ENCODE assay signal across 8 cellular contexts in genomic region chr6:56840467-56841371, GRCh38.
DNase-seq lines count a peak whose midpoint lies in the region; ATAC-seq and TF ChIP-seq lines count a peak whose summit lies in the region.

No MANE protein-coding gene starts in this region.

- H3K4me3 ChIP-seq in Caco-2 (ENCODE audit: low read depth, low read length) (no peak overlapping the region), coronary artery (peak overlapping the region; percentile 97), muscle layer of colon (ENCODE audit: low read depth in 1 of 2, low read length in 2 of 2) (peak overlapping the region; percentile 7 to 98)

- no peaks in the 10 kb centered on the region for H3K9me3 ChIP-seq in Caco-2
- H3K9me3 ChIP-seq in muscle layer of colon (ENCODE audit: low read length), result no peaks in the 10 kb centered on the region

- H3K27me3 ChIP-seq in Caco-2 (replicated peaks; ENCODE audit: control insufficient read depth, insufficient read depth, low read length) (no peaks in the 10 kb centered on the region), muscle layer of colon (ENCODE audit: control insufficient read depth in 1 of 2, insufficient read depth in 2 of 2, low read length in 2 of 2) (no peaks in the 10 kb centered on the region)

- CTCF ChIA-PET in Caco-2 (lab: Charles Lee), result no interaction called here

- no TSS peak for BruUV-seq in Caco-2 (replicated peaks; lab: Mats Ljungman, UMichigan)

- H3K4me3 Mint-ChIP-seq in Caco-2 (ENCODE audit: unreplicated experiment), result peak overlapping the region; percentile 85

- no peaks in the 10 kb centered on the region for H3K9me3 Mint-ChIP-seq in Caco-2 (ENCODE audit: unreplicated experiment)

- H3K36me3 ChIP-seq in Caco-2 (ENCODE audit: control insufficient read depth, insufficient read depth, low read length), result no peaks in the 10 kb centered on the region
- H3K36me3 ChIP-seq in muscle layer of colon (ENCODE audit: insufficient read depth, low read length), result no peaks in the 10 kb centered on the region

- H3K27ac Mint-ChIP-seq in Caco-2 (ENCODE audit: unreplicated experiment), result no peak overlapping the region

- H3K4me1 ChIP-seq in Caco-2 (peaks cover 18% of the 10 kb centered on the region), muscle layer of colon (ENCODE audit: insufficient read depth, low read length) (peaks cover 33% of the 10 kb centered on the region)

- H3K27me3 Mint-ChIP-seq in Caco-2 (ENCODE audit: insufficient read depth, unreplicated experiment), result no peaks in the 10 kb centered on the region

- intact Hi-C loops in Caco-2 (cut with micrococcal nuclease; ENCODE audit: unreplicated experiment), result loop anchor here (5.0 kb wide), 1 partner anchor 198 kb away; the partner anchor contains the start of gene DST

- TF ChIP-seq CTCF in Caco-2 (IDR thresholded peaks at IDR 0.05; ENCODE audit: insufficient read depth in 1 of 2, low read depth in 1 of 2, low read length in 1 of 2, severe bottlenecking in 1 of 2, unreplicated experiment in 1 of 2), result no peak
- TF ChIP-seq CTCF in coronary artery (IDR thresholded peaks at IDR 0.05), result no peak

- peaks cover 13% of the 10 kb centered on the region for H3K4me1 Mint-ChIP-seq in Caco-2 (ENCODE audit: low read depth, unreplicated experiment)

- peaks cover 6% of the 10 kb centered on the region for H3K36me3 Mint-ChIP-seq in Caco-2 (ENCODE audit: insufficient read depth, unreplicated experiment)

- DNase-seq in Caco-2, result no peak
- DNase-seq in NCI-H146 treated with DMSO at 0.1 percent for 48 hours (lab: John Stamatoyannopoulos, UW; ENCODE audit: unreplicated experiment), result peak; percentile 45
- DNase-seq in coronary artery (ENCODE audit: low spot score), result no peak
- no peak for DNase-seq in NOMO-1 (lab: John Stamatoyannopoulos, UW; ENCODE audit: unreplicated experiment in 2 of 2)
- DNase-seq in NCI-H1436 treated with DMSO at 0.1 percent for 48 hours (lab: John Stamatoyannopoulos, UW), result no peak

- POLR2A ChIA-PET in Caco-2 (lab: Charles Lee), result no interaction called here

- peak overlapping the region in 1 of 2 donors; percentile 60 for H3K27ac ChIP-seq in coronary artery
- H3K27ac ChIP-seq in muscle layer of colon (ENCODE audit: low read depth, low read length), result peak overlapping the region; percentile 17

- no peak for ATAC-seq in HG02759 (IDR thresholded peaks at IDR 0.05; ENCODE audit: unreplicated experiment)
- ATAC-seq in GM18873 (IDR thresholded peaks at IDR 0.05; ENCODE audit: low FRiP score, unreplicated experiment), result no peak

- peak overlapping the region; percentile 9 for H3K9ac ChIP-seq in muscle layer of colon (ENCODE audit: low read length)
